Comparison of ENCODE assay signal across 14 cellular contexts in the genomic region with DNA sequence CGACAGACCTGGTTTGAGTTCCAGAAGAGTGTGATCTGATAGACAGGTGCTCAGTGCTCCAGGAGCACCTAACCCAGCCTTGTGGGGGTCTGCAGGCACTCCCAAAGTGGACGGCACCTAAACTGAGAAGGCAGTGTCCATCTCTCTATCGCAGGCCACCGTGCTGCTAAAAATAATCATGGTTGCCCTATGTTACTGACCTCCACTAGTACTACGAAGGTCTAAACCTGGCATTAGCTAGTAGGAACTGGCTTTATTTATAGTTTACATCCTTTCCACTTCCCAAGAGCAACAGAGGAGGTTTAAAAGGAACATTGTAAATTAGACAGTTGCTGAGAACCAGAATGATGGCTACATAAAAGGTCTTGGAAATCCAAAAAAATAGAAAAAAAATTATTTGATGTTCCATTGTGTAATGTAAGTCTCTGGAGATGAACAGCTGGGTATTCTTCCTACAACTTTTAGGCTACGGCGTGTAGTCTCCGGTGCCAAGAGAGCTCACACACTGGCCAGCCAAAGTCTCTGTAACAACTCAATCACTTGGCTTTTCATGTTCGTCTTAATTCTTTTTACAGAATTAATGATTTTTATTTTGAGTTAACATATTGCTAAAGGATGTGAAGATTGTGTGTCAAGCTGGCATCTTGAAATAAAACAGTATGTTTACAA. TPM values are rescaled to one million over a fixed set of nuclear protein-coding genes. Genes with fewer than 3 reads are reported as not detected.
DNase-seq lines count a peak whose midpoint lies in the region; ATAC-seq and TF ChIP-seq lines count a peak whose summit lies in the region.
"Had no signal": no experiment of that assay in that cellular context is flagged by ENCODE, and none has a peak within 500 bp of the region (broad histone marks: within the 10 kb centered on the region; RNA-seq: fewer than 3 reads in every experiment).

No MANE protein-coding gene starts in this region.

- DNase-seq in adipocyte (ENCODE audit: low read depth) = no peak
- no peak for DNase-seq in foreskin keratinocyte
- DNase-seq in osteoblast (ENCODE audit: insufficient read length, low spot score, missing footprints) = no peak
- no peak for DNase-seq in tibial nerve (ENCODE audit: low spot score in 2 of 2)
- DNase-seq in activated CD8-positive, alpha-beta memory T cell treated with anti-CD3 and anti-CD28 coated beads, Interleukin-2, amount 50 U/mL, for 48 hours = no peak
- DNase-seq in NCI-H2081 (lab: John Stamatoyannopoulos, UW) = no peak
- DNase-seq in activated CD8-positive, alpha-beta memory T cell treated with anti-CD3 and anti-CD28 coated beads for 24 hours = no peak
- no peak for DNase-seq in NCI-H345 (lab: John Stamatoyannopoulos, UW)
- DNase-seq: activated CD8-positive, alpha-beta T cell treated with anti-CD3 and anti-CD28 coated beads, Interleukin-2, amount 10 ng/mL, durations not matched to agents 7 days and 5 days; activated effector memory CD4-positive, alpha-beta T cell treated with Interleukin-2 at 50 U/mL for 16 hours; DMS53; naive B cell; NCI-H1092 treated with DMSO at 0.1 percent for 48 hours; stimulated activated CD4-positive, alpha-beta T cell treated with anti-CD3 and anti-CD28 coated beads, Interleukin-4, amount 100 ng/mL, for 4 hours had no signal

- no peaks in the 10 kb centered on the region for H3K36me3 ChIP-seq in adipocyte (ENCODE audit: control insufficient read depth, insufficient read depth, low read length, severe bottlenecking)
- peaks cover 3% of the 10 kb centered on the region for H3K36me3 ChIP-seq in osteoblast (ENCODE audit: insufficient read depth, low read length)
- H3K36me3 ChIP-seq in tibial nerve = no peaks in the 10 kb centered on the region

- no peak for TF ChIP-seq POLR2A in tibial nerve (IDR thresholded peaks at IDR 0.05)

- H3K9me3 ChIP-seq in adipocyte (ENCODE audit: control insufficient read depth, low read length) (no peaks in the 10 kb centered on the region), osteoblast (ENCODE audit: low read depth, low read length) (no peaks in the 10 kb centered on the region), tibial nerve (no peaks in the 10 kb centered on the region)

- peak overlapping the region; percentile 16 for H3K4me2 ChIP-seq in osteoblast (ENCODE audit: insufficient read depth, low read length)

- H3K27me3 ChIP-seq in adipocyte (replicated peaks; ENCODE audit: control insufficient read depth, insufficient read depth, low read length) (no peaks in the 10 kb centered on the region), foreskin keratinocyte (no peaks in the 10 kb centered on the region), osteoblast (ENCODE audit: insufficient read depth, low read length) (no peaks in the 10 kb centered on the region), tibial nerve (no peaks in the 10 kb centered on the region)

- no peak for TF ChIP-seq EP300 in tibial nerve (IDR thresholded peaks at IDR 0.05)

- H3K4me3 ChIP-seq in adipocyte (ENCODE audit: low read length) (peak overlapping the region; percentile 16), osteoblast (ENCODE audit: insufficient read depth, low read length) (no peak overlapping the region), tibial nerve (no peak overlapping the region)

- 47 to 54% methylated on average over 9 of the region's 9 CpGs for WGBS in tibial nerve, 2 donors

- no peak for TF ChIP-seq CTCF in foreskin keratinocyte (conservative IDR thresholded peaks at IDR 0.05)
- no peak for TF ChIP-seq CTCF in osteoblast (IDR thresholded peaks at IDR 0.05; ENCODE audit: extremely low read depth, low read depth, low read length)
- TF ChIP-seq CTCF in tibial nerve (IDR thresholded peaks at IDR 0.05) = no peak

- H3K4me1 ChIP-seq in adipocyte (ENCODE audit: control insufficient read depth, insufficient read depth, low read length) = peaks cover 80% of the 10 kb centered on the region
- H3K4me1 ChIP-seq in foreskin keratinocyte = peaks cover 63% of the 10 kb centered on the region
- H3K4me1 ChIP-seq in osteoblast (ENCODE audit: insufficient read depth, low read length) = peaks cover 88% of the 10 kb centered on the region
- H3K4me1 ChIP-seq in tibial nerve = peaks cover 1 to 93% (median 36%) of the 10 kb centered on the region in 4 donors

- H3K27ac ChIP-seq in foreskin keratinocyte (peak overlapping the region; percentile 94), osteoblast (ENCODE audit: low read depth, low read length) (peak overlapping the region; percentile 96), tibial nerve (peak overlapping the region; percentile 19 to 91 (median 68))

- H3K9ac ChIP-seq in adipocyte (ENCODE audit: low read length) = no peak overlapping the region

- H3K79me2 ChIP-seq in osteoblast (ENCODE audit: insufficient read depth, low read length) = peaks cover 92% of the 10 kb centered on the region

- ATAC-seq in foreskin keratinocyte = no peak
- ATAC-seq: activated CD8-positive, alpha-beta T cell treated with anti-CD3 and anti-CD28 coated beads, Interleukin-2, amount 10 ng/mL, durations not matched to agents 7 days and 5 days had no signal

- no peaks in the 10 kb centered on the region for H4K20me1 ChIP-seq in osteoblast (ENCODE audit: insufficient read depth, low read length)

- H2AFZ ChIP-seq in osteoblast (ENCODE audit: low read length) = no peak overlapping the region

RNA-seq across cellular contexts. Expression of a gene that starts 27.3 kb away (rescaled TPM):
- total RNA-seq in foreskin keratinocyte (92.1 and 105 TPM in 2 replicates), osteoblast (166 and 179 TPM in 2 replicates), tibial nerve (100 to 1,000 TPM in 1 of 4 donors, 10 to 100 TPM in 3; 56.9 to 110 (median 72.5) TPM)
- polyA plus RNA-seq in foreskin keratinocyte = 12.6 and 14.2 TPM in 2 replicates
